In genomic region chr9:75855509-75855908, GRCh38 we compare ENCODE assay signal across 9 cellular contexts. TPM values are rescaled to one million over a fixed set of nuclear protein-coding genes. Genes with fewer than 3 reads are reported as not detected.
DNase-seq lines count a peak whose midpoint lies in the region; ATAC-seq, FAIRE-seq and TF ChIP-seq lines count a peak whose summit lies in the region.
"Had no signal": no experiment of that assay in that cellular context is flagged by ENCODE, and none has a peak within 500 bp of the region (broad histone marks: within the 10 kb centered on the region; RNA-seq: fewer than 3 reads in every experiment).

No MANE protein-coding gene starts in this region.

- FAIRE-seq in pancreas (lab: Jason Lieb, UNC): no peak

- H3K27ac Mint-ChIP-seq in activated T-helper 2 cell treated with anti-CD3 and anti-CD28 coated beads, Interferon-gamma antibody, Interleukin-2, Interleukin-4, amounts not matched to agents 10 μg/mL and 5 μg/mL and 100 μg/mL, durations not matched to agents 14 hours and 24 hours and 36 hours: no peak overlapping the region
- H3K27ac Mint-ChIP-seq: activated naive CD8-positive, alpha-beta T cell treated with anti-CD3 and anti-CD28 coated beads, Interleukin-2, amount 10 ng/mL, durations not matched to agents 7 days and 5 days had no signal

- no peak overlapping the region for H3K4me3 Mint-ChIP-seq in activated T-helper 2 cell treated with anti-CD3 and anti-CD28 coated beads, Interferon-gamma antibody, Interleukin-2, Interleukin-4, amounts not matched to agents 10 μg/mL and 5 μg/mL and 100 μg/mL, durations not matched to agents 14 hours and 24 hours and 36 hours (ENCODE audit: low read depth)
- H3K4me3 Mint-ChIP-seq: activated naive CD8-positive, alpha-beta T cell treated with anti-CD3 and anti-CD28 coated beads, Interleukin-2, amount 10 ng/mL, durations not matched to agents 7 days and 5 days had no signal

- no peaks in the 10 kb centered on the region for H3K9me3 ChIP-seq in pancreas

- peaks cover 0 to 3% (median 0%) of the 10 kb centered on the region in 3 donors for H3K4me1 ChIP-seq in pancreas

- 21 to 26% methylated on average over 5 of the region's 5 CpGs for WGBS in pancreas, 2 donors

- intact Hi-C loops in pancreas (cut with DNase I): loop anchor here in 1 of 3 donors (10.0 kb wide), 1 partner anchor 591 kb away; no protein-coding TSS in a partner anchor
- intact Hi-C loops in activated T-helper 2 cell treated with anti-CD3 and anti-CD28 coated beads, Interferon-gamma antibody, Interleukin-2, Interleukin-4, amounts not matched to agents 10 μg/mL and 5 μg/mL and 100 μg/mL, durations not matched to agents 14 hours and 24 hours and 36 hours (cut with micrococcal nuclease): loop anchor here (10.0 kb wide), 1 partner anchor 591 kb away; no protein-coding TSS in a partner anchor

- H3K27me3 Mint-ChIP-seq in activated T-helper 2 cell treated with anti-CD3 and anti-CD28 coated beads, Interferon-gamma antibody, Interleukin-2, Interleukin-4, amounts not matched to agents 10 μg/mL and 5 μg/mL and 100 μg/mL, durations not matched to agents 14 hours and 24 hours and 36 hours (ENCODE audit: low read depth): peaks cover 4% of the 10 kb centered on the region

- H3K9me3 Mint-ChIP-seq in activated T-helper 2 cell treated with anti-CD3 and anti-CD28 coated beads, Interferon-gamma antibody, Interleukin-2, Interleukin-4, amounts not matched to agents 10 μg/mL and 5 μg/mL and 100 μg/mL, durations not matched to agents 14 hours and 24 hours and 36 hours: no peaks in the 10 kb centered on the region
- H3K9me3 Mint-ChIP-seq: activated naive CD8-positive, alpha-beta T cell treated with anti-CD3 and anti-CD28 coated beads, Interleukin-2, amount 10 ng/mL, durations not matched to agents 7 days and 5 days had no signal

- H3K36me3 ChIP-seq in GM06990 (ENCODE audit: control insufficient read depth, insufficient read depth, low read length): no peaks in the 10 kb centered on the region
- H3K36me3 ChIP-seq in pancreas: no peaks in the 10 kb centered on the region

- H3K4me3 ChIP-seq in GM06990 (replicated peaks; ENCODE audit: low read depth, low read length) (no peak overlapping the region), pancreas (no peak overlapping the region), coronary artery (no peak overlapping the region)

- H3K27me3 ChIP-seq in GM06990 (replicated peaks; ENCODE audit: control insufficient read depth, insufficient read depth, low read length) (no peaks in the 10 kb centered on the region), pancreas (no peaks in the 10 kb centered on the region)

- ATAC-seq in pancreas (peak in 3 of 4 donors; percentile 58 to 74 (median 58)), HG02759 (IDR thresholded peaks at IDR 0.05; ENCODE audit: unreplicated experiment) (no peak), GM21825 (IDR thresholded peaks at IDR 0.05; ENCODE audit: unreplicated experiment) (no peak)

- H3K4me1 Mint-ChIP-seq in activated T-helper 2 cell treated with anti-CD3 and anti-CD28 coated beads, Interferon-gamma antibody, Interleukin-2, Interleukin-4, amounts not matched to agents 10 μg/mL and 5 μg/mL and 100 μg/mL, durations not matched to agents 14 hours and 24 hours and 36 hours (ENCODE audit: low read depth): no peaks in the 10 kb centered on the region
- H3K4me1 Mint-ChIP-seq: activated naive CD8-positive, alpha-beta T cell treated with anti-CD3 and anti-CD28 coated beads, Interleukin-2, amount 10 ng/mL, durations not matched to agents 7 days and 5 days had no signal

- H3K27ac ChIP-seq in pancreas: no peak overlapping the region
- no peak overlapping the region for H3K27ac ChIP-seq in coronary artery

- DNase-seq in GM06990 (ENCODE audit: extremely low read depth, insufficient read length) (no peak), MV-4-11 (lab: John Stamatoyannopoulos, UW) (peak; percentile 38), dermis blood vessel endothelial cell (peak; percentile 15), pancreas (peak in 1 of 6 donors; percentile 12), coronary artery (ENCODE audit: low spot score) (no peak)
- no peak for DNase-seq in activated T-helper 2 cell treated with anti-CD3 and anti-CD28 coated beads, Interferon-gamma antibody, Interleukin-2, Interleukin-4, amounts not matched to agents 10 μg/mL and 5 μg/mL and 100 μg/mL, durations not matched to agents 14 hours and 24 hours and 36 hours (ENCODE audit: low spot score)
- DNase-seq: activated naive CD8-positive, alpha-beta T cell treated with anti-CD3 and anti-CD28 coated beads, Interleukin-2, amount 10 ng/mL, durations not matched to agents 7 days and 5 days had no signal

- H3K36me3 Mint-ChIP-seq in activated T-helper 2 cell treated with anti-CD3 and anti-CD28 coated beads, Interferon-gamma antibody, Interleukin-2, Interleukin-4, amounts not matched to agents 10 μg/mL and 5 μg/mL and 100 μg/mL, durations not matched to agents 14 hours and 24 hours and 36 hours (ENCODE audit: low read depth): no peaks in the 10 kb centered on the region
- H3K36me3 Mint-ChIP-seq: activated naive CD8-positive, alpha-beta T cell treated with anti-CD3 and anti-CD28 coated beads, Interleukin-2, amount 10 ng/mL, durations not matched to agents 7 days and 5 days had no signal

- TF ChIP-seq CTCF in GM06990 (IDR thresholded peaks at IDR 0.05; ENCODE audit: insufficient read depth, low read length, poor library complexity, severe bottlenecking): peak; percentile 23
- TF ChIP-seq CTCF in pancreas (IDR thresholded peaks at IDR 0.05): peak in 2 of 4 donors; percentile 13 to 30
- no peak for TF ChIP-seq CTCF in coronary artery (IDR thresholded peaks at IDR 0.05)

RNA-seq across cellular contexts. Expression of gene PCSK5, which starts 35.0 kb away (rescaled TPM):
- 1.9 and 3.4 TPM in 2 replicates for total RNA-seq in dermis blood vessel endothelial cell
- total RNA-seq in pancreas: 10 to 100 TPM in 1 of 6 donors, 1 to 10 TPM in 5; 3.9 to 10.3 (median 4.8) TPM
- polyA plus RNA-seq in pancreas: 1 to 10 TPM in 1 of 2 donors, under 1 TPM in 1; 0.99 to 1.5 TPM
- total RNA-seq in activated T-helper 2 cell treated with anti-CD3 and anti-CD28 coated beads, Interferon-gamma antibody, Interleukin-2, Interleukin-4, amounts not matched to agents 10 μg/mL and 5 μg/mL and 100 μg/mL, durations not matched to agents 14 hours and 24 hours and 36 hours: 1.5 TPM in 2 replicates

Comparison
In these comparisons a context has a peak if more than half of its experiments do, and no peak if none do; other contexts are left out.
1. DNase-seq: peak in MV-4-11 (single experiment) and dermis blood vessel endothelial cell (single experiment); none in GM06990 (single experiment), activated T-helper 2 cell treated with anti-CD3 and anti-CD28 coated beads, Interferon-gamma antibody, Interleukin-2, Interleukin-4, amounts not matched to agents 10 μg/mL and 5 μg/mL and 100 μg/mL, durations not matched to agents 14 hours and 24 hours and 36 hours (single experiment) and coronary artery (single experiment).
2. ATAC-seq: peak in pancreas (3 of 4); none in HG02759 (single experiment) and GM21825 (single experiment).